21 cellular contexts compared by ENCODE assay signal in the genomic region with DNA sequence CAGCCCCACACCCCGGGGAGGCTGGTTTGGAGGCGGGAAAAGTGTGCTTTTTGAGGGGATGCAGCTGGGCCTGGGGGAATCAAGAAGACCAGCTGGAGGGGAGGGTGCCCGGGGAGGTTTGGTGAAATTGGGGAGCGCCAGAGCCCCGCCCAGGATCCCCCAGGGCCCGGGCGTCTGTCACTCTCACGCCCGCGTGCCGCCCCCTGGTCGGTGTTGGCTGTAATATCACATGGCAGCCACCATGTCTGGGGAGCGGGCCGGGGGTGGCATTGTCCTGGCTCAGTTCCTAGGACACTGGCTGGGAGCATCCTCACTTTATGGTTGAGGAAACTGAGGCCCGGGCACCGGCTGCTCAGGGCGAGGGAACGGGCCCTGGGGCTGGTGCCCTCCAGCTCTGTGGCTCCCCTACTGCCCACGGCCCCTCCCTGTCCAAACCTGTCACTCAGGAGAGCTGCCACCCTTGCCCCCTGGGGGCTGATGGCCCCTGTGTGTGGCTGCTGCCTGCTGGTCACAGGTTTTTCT. TPM values are rescaled to one million over a fixed set of nuclear protein-coding genes. Genes with fewer than 3 reads are reported as not detected.
DNase-seq lines count a peak whose midpoint lies in the region; ATAC-seq and TF ChIP-seq lines count a peak whose summit lies in the region.
"Had no signal": no experiment of that assay in that cellular context is flagged by ENCODE, and none has a peak within 500 bp of the region (broad histone marks: within the 10 kb centered on the region; RNA-seq: fewer than 3 reads in every experiment).

No MANE protein-coding gene starts in this region.

- in situ Hi-C loops in KBM-7 (cut with MboI; ENCODE audit: low pct_unique_long_range_greater_than_20kb, low sequenced_read_pairs): no loop called here

- DNase-seq in D341Med (ENCODE audit: low spot score) (peak; percentile 73), WERI-Rb-1 (no peak), left lobe of liver (ENCODE audit: low spot score) (no peak), SW480 (ENCODE audit: low spot score) (no peak), KBM-7 (no peak)
- DNase-seq: DMS53, GF-D8, IMR-90, Karpas-422, MV-4-11, NCI-H1105 treated with DMSO at 0.1 percent for 48 hours, NCI-H2029 treated with DMSO at 0.1 percent for 48 hours, NCI-H446, NCI-H526, Right ventricle myocardium superior, SW 1271 had no signal

- TF ChIP-seq RAD21 in Ishikawa (IDR thresholded peaks at IDR 0.05; ENCODE audit: low read depth): no peak

- H3K36me3 ChIP-seq in WERI-Rb-1: peaks cover 27% of the 10 kb centered on the region

- peak; percentile 5 for ATAC-seq in left lobe of liver
- ATAC-seq in GM21423 (IDR thresholded peaks at IDR 0.05; ENCODE audit: unreplicated experiment): no peak
- ATAC-seq in HG02884 (IDR thresholded peaks at IDR 0.05; ENCODE audit: unreplicated experiment): no peak
- ATAC-seq: HCT116 had no signal

- no peak for TF ChIP-seq CTCF in WERI-Rb-1 (IDR thresholded peaks at IDR 0.05; ENCODE audit: low read depth, low read length)

- H3K4me3 ChIP-seq in WERI-Rb-1 (ENCODE audit: low read depth, low read length): no peak overlapping the region

- no peak for TF ChIP-seq EP300 in Ishikawa (IDR thresholded peaks at IDR 0.05; ENCODE audit: borderline replicate concordance)

- no peaks in the 10 kb centered on the region for H3K9me3 ChIP-seq in WERI-Rb-1 (ENCODE audit: severe bottlenecking)

- H3K27ac ChIP-seq in WERI-Rb-1: peak overlapping the region; percentile 61

- no peaks in the 10 kb centered on the region for H3K27me3 ChIP-seq in WERI-Rb-1 (ENCODE audit: insufficient read depth, low read depth, severe bottlenecking)

TF ChIP-seq in Ishikawa, 13 proteins besides CTCF, POLR2A, EP300 and RAD21:
- no peak for TF ChIP-seq CEBPB (IDR thresholded peaks at IDR 0.05)
- TF ChIP-seq YY1 (IDR thresholded peaks at IDR 0.05; ENCODE audit: low read depth): no peak
- no peak for TF ChIP-seq FOXM1 (IDR thresholded peaks at IDR 0.05; ENCODE audit: borderline replicate concordance, low read depth)
- TF ChIP-seq, protein P1, sequence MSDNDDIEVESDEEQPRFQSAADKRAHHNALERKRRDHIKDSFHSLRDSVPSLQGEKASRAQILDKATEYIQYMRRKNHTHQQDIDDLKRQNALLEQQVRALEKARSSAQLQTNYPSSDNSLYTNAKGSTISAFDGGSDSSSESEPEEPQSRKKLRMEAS (IDR thresholded peaks at IDR 0.05): no peak
- TF ChIP-seq TCF12 (IDR thresholded peaks at IDR 0.05; ENCODE audit: low read depth): peak; percentile 40; the same call in 1 of the 2 replicates
- no peak for TF ChIP-seq NFIC (IDR thresholded peaks at IDR 0.05)
- no peak for TF ChIP-seq TAF1 (IDR thresholded peaks at IDR 0.05; ENCODE audit: low read depth)
- TF ChIP-seq ZBTB7A (IDR thresholded peaks at IDR 0.05; ENCODE audit: low read depth): peak; percentile 62; the same call in 1 of the 2 replicates
- TF ChIP-seq TEAD4 (IDR thresholded peaks at IDR 0.05): no peak

RNA-seq across cellular contexts. Expression of gene ASS1, which starts 27.5 kb away (rescaled TPM):
- 1,233 TPM for total RNA-seq in left lobe of liver
- total RNA-seq: A172 had no signal
